16 cellular contexts compared by ENCODE assay signal in the genomic region with DNA sequence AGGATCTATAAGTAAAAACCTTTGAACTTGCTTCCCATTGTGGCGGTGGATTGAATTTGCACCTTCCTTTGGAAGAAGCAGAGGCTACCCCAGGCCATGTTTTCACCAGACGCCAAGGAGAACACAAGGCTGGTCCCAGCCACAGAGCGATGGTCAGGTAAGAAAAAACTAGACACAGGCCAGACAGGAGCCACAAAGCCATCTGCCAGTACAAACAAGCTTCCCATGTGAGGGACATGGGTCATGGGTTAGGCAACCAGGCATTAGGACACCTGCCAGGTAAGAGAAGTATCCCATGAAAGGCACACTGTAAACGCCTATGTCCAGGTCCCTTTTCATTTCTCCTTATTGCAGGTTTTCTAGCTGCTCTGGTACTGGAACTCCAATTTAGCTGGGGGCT.
DNase-seq lines count a peak whose midpoint lies in the region; ATAC-seq, FAIRE-seq and TF ChIP-seq lines count a peak whose summit lies in the region.
"Had no signal": no experiment of that assay in that cellular context is flagged by ENCODE, and none has a peak within 500 bp of the region (broad histone marks: within the 10 kb centered on the region; RNA-seq: fewer than 3 reads in every experiment).

No MANE protein-coding gene starts in this region.

- TF ChIP-seq POLR2A in K562 (conservative IDR thresholded peaks at IDR 0.05) (no peak), body of pancreas (IDR thresholded peaks at IDR 0.05) (no peak)

- TF ChIP-seq CTCF in right atrium auricular region (IDR thresholded peaks at IDR 0.05): no peak
- no peak for TF ChIP-seq CTCF in K562 (IDR thresholded peaks at IDR 0.05 in 2 of 3, conservative IDR thresholded peaks at IDR 0.05 in 1 of 3; ENCODE audit: insufficient read depth in 2 of 3, low read depth in 1 of 3, low read length in 3 of 3)
- TF ChIP-seq CTCF in body of pancreas (IDR thresholded peaks at IDR 0.05): no peak

- H3K79me2 ChIP-seq in K562 (ENCODE audit: control insufficient read depth, insufficient read depth, low read length): no peaks in the 10 kb centered on the region

- H3K27me3 ChIP-seq in right atrium auricular region (no peaks in the 10 kb centered on the region), K562 (ENCODE audit: control insufficient read depth in 2 of 2, insufficient read depth in 2 of 2, low read length in 2 of 2) (peaks cover 0 to 8% of the 10 kb centered on the region in 2 experiments; a peak in 1 of 5 replicates), body of pancreas (no peaks in the 10 kb centered on the region)
- H3K27me3 ChIP-seq: BLaER1 had no signal

- H2AFZ ChIP-seq in K562 (ENCODE audit: low read depth, low read length): 0 out of 2 replicates have a peak overlapping the region, but pooled peaks have one; percentile 58

- H3K4me1 ChIP-seq in right atrium auricular region (no peaks in the 10 kb centered on the region), K562 (replicated peaks in 1 of 2; ENCODE audit: control insufficient read depth in 2 of 2, insufficient read depth in 2 of 2, low read length in 2 of 2) (peaks cover 0 to 4% of the 10 kb centered on the region in 2 experiments; a peak in 3 of 5 replicates), body of pancreas (no peaks in the 10 kb centered on the region)

- no peaks in the 10 kb centered on the region for H4K20me1 ChIP-seq in K562 (replicated peaks; ENCODE audit: control insufficient read depth, insufficient read depth, low read length)
- H4K20me1 ChIP-seq: BLaER1 had no signal

- H3K9me3 ChIP-seq in right atrium auricular region (no peaks in the 10 kb centered on the region), K562 (replicated peaks; ENCODE audit: control insufficient read depth, insufficient read depth, low read depth, low read length) (no peaks in the 10 kb centered on the region), body of pancreas (no peaks in the 10 kb centered on the region)
- H3K9me3 ChIP-seq: BLaER1 had no signal

- no peaks in the 10 kb centered on the region for H3K9me1 ChIP-seq in K562 (ENCODE audit: control insufficient read depth, insufficient read depth, low read length)

- no peak overlapping the region for H3K9ac ChIP-seq in K562 (ENCODE audit: insufficient read depth in 1 of 2, low read depth in 2 of 2, low read length in 2 of 2)
- H3K9ac ChIP-seq: BLaER1 had no signal

- intact Hi-C loops in cardiac septum (cut with DNase I) (no loop called here), K562 (cut with micrococcal nuclease) (no loop called here), posterior vena cava (cut with DNase I) (no loop called here), body of pancreas (cut with DNase I) (no loop called here)

- H3K4me2 ChIP-seq in K562 (ENCODE audit: insufficient read depth, low read length): no peak overlapping the region
- H3K4me2 ChIP-seq: BLaER1 had no signal

- no peak for TF ChIP-seq RAD21 in K562 (CRISPR knock-in tag; conservative IDR thresholded peaks at IDR 0.05 in 1 of 2, IDR thresholded peaks at IDR 0.05 in 1 of 2)

- POLR2A ChIA-PET in K562 (lab: Yijun Ruan, JAX): interaction anchor here (1.9 kb wide), 1 partner anchor 12 kb away, joined by 4 read pairs; no protein-coding TSS in a partner anchor

- TF ChIP-seq EP300 in K562 (IDR thresholded peaks at IDR 0.05; ENCODE audit: low read length): no peak

- CTCF ChIA-PET in K562 (lab: Yijun Ruan, JAX; ENCODE audit: low intra/inter-chr PET ratio): no interaction called here

- no peak for FAIRE-seq in K562 (lab: Jason Lieb, UNC)
- FAIRE-seq: A204.1, H1, HTR-8/SVneo had no signal

- no TSS peak for BruUV-seq in K562 (replicated peaks; lab: Mats Ljungman, UMichigan)

- DNase-seq in right atrium auricular region (ENCODE audit: low spot score) (peak; percentile 30), cardiac septum (ENCODE audit: low spot score) (no peak), K562 (ENCODE audit: extremely low read depth in 1 of 4, low spot score in 3 of 4) (no peak), left lobe of liver (ENCODE audit: low spot score) (peak; percentile 87), posterior vena cava (ENCODE audit: low spot score) (peak; percentile 25), NCI-H2227 treated with DMSO at 0.1 percent for 48 hours (lab: John Stamatoyannopoulos, UW) (no peak), body of pancreas (no peak), NCI-H1105 treated with DMSO at 0.1 percent for 48 hours (lab: John Stamatoyannopoulos, UW) (no peak)
- DNase-seq: CD4-positive, alpha-beta memory T cell; DMS79 treated with DMSO at 0.1 percent for 48 hours; GF-D8; H9 had no signal

- H3K36me3 ChIP-seq in right atrium auricular region: no peaks in the 10 kb centered on the region
- H3K36me3 ChIP-seq in K562 (ENCODE audit: control insufficient read depth, insufficient read depth, low read length): no peaks in the 10 kb centered on the region
- H3K36me3 ChIP-seq in body of pancreas (replicated peaks in 1 of 2; ENCODE audit: insufficient read depth in 1 of 2, low read depth in 2 of 2): no peaks in the 10 kb centered on the region
- H3K36me3 ChIP-seq: BLaER1 had no signal

- H3K4me3 ChIP-seq in right atrium auricular region: no peak overlapping the region
- no peak overlapping the region for H3K4me3 ChIP-seq in K562
- no peak overlapping the region for H3K4me3 ChIP-seq in body of pancreas
- H3K4me3 ChIP-seq: BLaER1 had no signal

- in situ Hi-C loops in K562 (cut with MboI): no loop called here

- WGBS in K562 (ENCODE audit: insufficient coverage, low coverage, missing lambda C conversion rate): 5% methylated on average over 4 of the region's 4 CpGs
- WGBS in body of pancreas, 2 donors: 79 to 82% methylated on average over 4 of the region's 4 CpGs

- ATAC-seq in K562: no peak
- ATAC-seq in left lobe of liver: peak; percentile 96
- no peak for ATAC-seq in body of pancreas

- no peak overlapping the region for H3K27ac ChIP-seq in right atrium auricular region
- no peak overlapping the region for H3K27ac ChIP-seq in K562 (ENCODE audit: extremely low read depth, low read depth, low read length)
- H3K27ac ChIP-seq in body of pancreas: no peak overlapping the region
- H3K27ac ChIP-seq: BLaER1 had no signal

TF ChIP-seq in K562, 482 proteins besides CTCF, POLR2A, EP300 and RAD21:
- no peak for TF ChIP-seq CREM (IDR thresholded peaks at IDR 0.05; ENCODE audit: low read depth)
- no peak for TF ChIP-seq MAFG (tag; conservative IDR thresholded peaks at IDR 0.05)
- TF ChIP-seq SETDB1 (IDR thresholded peaks at IDR 0.05; ENCODE audit: low read length): no peak
- no peak for TF ChIP-seq EGR1 (conservative IDR thresholded peaks at IDR 0.05)
- TF ChIP-seq EHMT2 (IDR thresholded peaks at IDR 0.05): no peak
- TF ChIP-seq, protein P1, sequence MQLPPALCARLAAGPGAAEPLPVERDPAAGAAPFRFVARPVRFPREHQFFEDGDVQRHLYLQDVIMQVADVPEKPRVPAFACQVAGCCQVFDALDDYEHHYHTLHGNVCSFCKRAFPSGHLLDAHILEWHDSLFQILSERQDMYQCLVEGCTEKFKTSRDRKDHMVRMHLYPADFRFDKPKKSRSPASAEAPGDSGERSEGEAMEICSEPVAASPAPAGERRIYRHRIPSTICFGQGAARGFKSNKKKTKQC (CRISPR knock-in tag; IDR thresholded peaks at IDR 0.05): no peak
- no peak for TF ChIP-seq GATAD2B (IDR thresholded peaks at IDR 0.05; ENCODE audit: borderline replicate concordance)
- no peak for TF ChIP-seq EP400 (IDR thresholded peaks at IDR 0.05)
- TF ChIP-seq ZNF431 (CRISPR knock-in tag; IDR thresholded peaks at IDR 0.05): no peak
- no peak for TF ChIP-seq ARID1B (IDR thresholded peaks at IDR 0.05)
- no peak for TF ChIP-seq SIX5 (IDR thresholded peaks at IDR 0.05; ENCODE audit: borderline replicate concordance in 1 of 2, insufficient read depth in 1 of 2, low read depth in 1 of 2, low read length in 2 of 2)
- no peak for TF ChIP-seq NRF1 (conservative IDR thresholded peaks at IDR 0.05 in 1 of 2, IDR thresholded peaks at IDR 0.05 in 1 of 2)
- TF ChIP-seq RBM25 (IDR thresholded peaks at IDR 0.05; ENCODE audit: low read depth, low read length, severe bottlenecking): no peak

Comparison
In these comparisons a context has a peak if more than half of its experiments do, and no peak if none do; other contexts are left out.
1. DNase-seq: peak in right atrium auricular region (single experiment), left lobe of liver (single experiment) and posterior vena cava (single experiment); none in cardiac septum (single experiment), K562 (0 of 4), NCI-H2227 treated with DMSO at 0.1 percent for 48 hours (single experiment), body of pancreas (0 of 4) and NCI-H1105 treated with DMSO at 0.1 percent for 48 hours (single experiment).